In the genomic region with DNA sequence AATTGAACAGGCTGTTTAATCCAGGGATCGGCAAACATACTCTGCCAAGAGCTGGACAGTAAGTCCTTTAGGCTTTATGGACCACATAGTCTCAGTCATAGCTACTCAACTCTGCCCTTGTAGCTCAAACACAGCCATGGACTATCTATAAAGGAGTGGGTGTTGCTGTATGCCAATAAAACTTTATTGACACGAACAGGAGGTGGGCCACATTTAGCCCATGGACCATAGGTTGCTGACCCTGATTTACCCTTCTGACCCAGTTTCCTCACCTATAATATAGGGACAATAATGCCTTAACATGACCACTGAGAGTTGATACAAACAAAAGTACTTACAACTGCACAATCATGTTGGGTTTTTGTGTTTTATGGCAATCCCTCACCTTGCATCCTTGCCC, we compare ENCODE assay signal across 14 cellular contexts.
DNase-seq lines count a peak whose midpoint lies in the region; ATAC-seq and TF ChIP-seq lines count a peak whose summit lies in the region.
"Had no signal": no experiment of that assay in that cellular context is flagged by ENCODE, and none has a peak within 500 bp of the region (broad histone marks: within the 10 kb centered on the region; RNA-seq: fewer than 3 reads in every experiment).

No MANE protein-coding gene starts in this region.

- POLR2A ChIA-PET in CD4-positive, alpha-beta memory T cell (lab: Charles Lee; ENCODE audit: partially characterized antibody), result no interaction called here

- peaks cover 6% of the 10 kb centered on the region for H3K4me1 ChIP-seq in CD4-positive, alpha-beta memory T cell (ENCODE audit: insufficient read depth, low read length)
- H3K4me1 ChIP-seq in HUES64 (ENCODE audit: insufficient read depth, low read length), result peaks cover 16% of the 10 kb centered on the region
- H3K4me1 ChIP-seq: SJCRH30 had no signal

- H3K9ac ChIP-seq in HUES64 (ENCODE audit: low read depth, low read length), result no peak overlapping the region

- peaks cover 21 to 28% of the 10 kb centered on the region in 2 donors for H3K27me3 Mint-ChIP-seq in CD4-positive, alpha-beta memory T cell
- peaks cover 74% of the 10 kb centered on the region for H3K27me3 Mint-ChIP-seq in neural crest cell (ENCODE audit: low read depth)

- H3K9me3 ChIP-seq in CD4-positive, alpha-beta memory T cell (ENCODE audit: control insufficient read depth in 1 of 2, low read length in 2 of 2), result no peaks in the 10 kb centered on the region
- no peaks in the 10 kb centered on the region for H3K9me3 ChIP-seq in HUES64 (ENCODE audit: insufficient read depth, low read depth, low read length)
- H3K9me3 ChIP-seq: SJCRH30 had no signal

- no peaks in the 10 kb centered on the region for H3K9me3 Mint-ChIP-seq in CD4-positive, alpha-beta memory T cell
- H3K9me3 Mint-ChIP-seq in neural crest cell, result peaks cover 2% of the 10 kb centered on the region

- no peak overlapping the region for H3K27ac ChIP-seq in CD4-positive, alpha-beta memory T cell (ENCODE audit: low read depth, low read length)
- no peak overlapping the region for H3K27ac ChIP-seq in HUES64 (ENCODE audit: low read depth, low read length)
- H3K27ac ChIP-seq: HL-60, SJCRH30 had no signal

- DNase-seq in CD4-positive, alpha-beta memory T cell, result no peak
- no peak for DNase-seq in neural crest cell (ENCODE audit: low read depth, low spot score)
- DNase-seq in NCI-H146 (lab: John Stamatoyannopoulos, UW), result no peak
- DNase-seq: dermis blood vessel endothelial cell; GDM1; midbrain; NCI-H2081 treated with DMSO at 0.1 percent for 48 hours; NK-92 treated with Interleukin-12 subunit alpha and Interleukin-12 subunit beta, amount 100 ng/mL, for 24 hours; SJCRH30 had no signal

- H3K4me3 ChIP-seq in CD4-positive, alpha-beta memory T cell (ENCODE audit: low read length in 2 of 2), result peak overlapping the region in 1 of 2 donors; percentile 29
- H3K4me3 ChIP-seq in HUES64 (ENCODE audit: low read length) (peak overlapping the region; percentile 46), iPS-11a (ENCODE audit: low read depth, low read length) (peak overlapping the region; percentile 22)
- H3K4me3 ChIP-seq: SJCRH30 had no signal

- peak overlapping the region; percentile 85 to 95 (median 90) for H3K4me3 Mint-ChIP-seq in CD4-positive, alpha-beta memory T cell
- peak overlapping the region; percentile 75 for H3K4me3 Mint-ChIP-seq in neural crest cell

- no peaks in the 10 kb centered on the region for H3K36me3 Mint-ChIP-seq in CD4-positive, alpha-beta memory T cell
- no peaks in the 10 kb centered on the region for H3K36me3 Mint-ChIP-seq in neural crest cell (ENCODE audit: low read depth)

- peaks cover 3 to 16% (median 8%) of the 10 kb centered on the region in 4 donors for H3K4me1 Mint-ChIP-seq in CD4-positive, alpha-beta memory T cell
- peaks cover 12% of the 10 kb centered on the region for H3K4me1 Mint-ChIP-seq in neural crest cell

- TF ChIP-seq CTCF in neural crest cell (conservative IDR thresholded peaks at IDR 0.05), result no peak

- H3K27me3 ChIP-seq in CD4-positive, alpha-beta memory T cell (ENCODE audit: insufficient read depth, low read length), result peaks cover 2% of the 10 kb centered on the region
- H3K27me3 ChIP-seq in HUES64 (ENCODE audit: insufficient read depth, low read length), result peaks cover 100% of the 10 kb centered on the region

- CTCF ChIA-PET in CD4-positive, alpha-beta memory T cell (lab: Charles Lee; ENCODE audit: partially characterized antibody), result interaction anchor here (0.9 to 1.2 kb wide), 3 partner anchors 13 to 191 kb away, joined by 3 to 7 read pairs (median 3); no protein-coding TSS in a partner anchor

- H3K27ac Mint-ChIP-seq in CD4-positive, alpha-beta memory T cell, result peak overlapping the region in 1 of 7 donors; percentile 84
- no peak overlapping the region for H3K27ac Mint-ChIP-seq in neural crest cell (ENCODE audit: unreplicated experiment)

- H3K36me3 ChIP-seq in CD4-positive, alpha-beta memory T cell (ENCODE audit: insufficient read depth, low read length), result no peaks in the 10 kb centered on the region
- H3K36me3 ChIP-seq in HUES64 (ENCODE audit: insufficient read depth, low read length), result no peaks in the 10 kb centered on the region
- H3K36me3 ChIP-seq: SJCRH30 had no signal

- WGBS in HUES64, result 84% methylated on average over 2 of the region's 2 CpGs

- ATAC-seq in GM19023 (IDR thresholded peaks at IDR 0.05; ENCODE audit: unreplicated experiment) (no peak), GM21576 (IDR thresholded peaks at IDR 0.05; ENCODE audit: unreplicated experiment) (no peak)

- intact Hi-C loops in CD4-positive, alpha-beta memory T cell (cut with micrococcal nuclease), result loop anchor here (5.0 kb wide), 1 partner anchor 259 kb away; a partner anchor contains a TSS
